In the genomic region with DNA sequence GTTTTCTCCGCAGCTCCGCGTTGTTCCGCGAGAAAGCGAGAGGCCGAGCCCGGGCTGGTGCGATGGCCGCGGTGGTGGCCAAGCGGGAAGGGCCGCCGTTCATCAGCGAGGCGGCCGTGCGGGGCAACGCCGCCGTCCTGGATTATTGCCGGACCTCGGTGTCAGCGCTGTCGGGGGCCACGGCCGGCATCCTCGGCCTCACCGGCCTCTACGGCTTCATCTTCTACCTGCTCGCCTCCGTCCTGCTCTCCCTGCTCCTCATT, we compare ENCODE assay signal across 8 cellular contexts. TPM values are rescaled to one million over a fixed set of nuclear protein-coding genes. Genes with fewer than 3 reads are reported as not detected.
DNase-seq lines count a peak whose midpoint lies in the region; ATAC-seq, FAIRE-seq and TF ChIP-seq lines count a peak whose summit lies in the region.

No MANE protein-coding gene starts in this region.

- H3K27me3 ChIP-seq in keratinocyte (ENCODE audit: control insufficient read depth, extremely low read depth, insufficient read depth, low read length): no peaks in the 10 kb centered on the region
- no peaks in the 10 kb centered on the region for H3K27me3 ChIP-seq in tibial artery

- H3K79me2 ChIP-seq in keratinocyte (ENCODE audit: control insufficient read depth, insufficient read depth, low read length): peaks cover 50% of the 10 kb centered on the region

- no peaks in the 10 kb centered on the region for H3K9me3 ChIP-seq in keratinocyte (ENCODE audit: control insufficient read depth, low read depth, low read length)
- no peaks in the 10 kb centered on the region for H3K9me3 ChIP-seq in tibial artery

- H3K4me1 Mint-ChIP-seq in activated naive CD4-positive, alpha-beta T cell treated with anti-CD3 and anti-CD28 coated beads for 36 hours (ENCODE audit: low read depth): peaks cover 14% of the 10 kb centered on the region
- H3K4me1 Mint-ChIP-seq in activated CD8-positive, alpha-beta T cell treated with anti-CD3 and anti-CD28 coated beads for 36 hours (ENCODE audit: low read depth): peaks cover 16% of the 10 kb centered on the region

- H3K9me1 ChIP-seq in keratinocyte (ENCODE audit: control insufficient read depth, extremely low read depth, insufficient read depth, low read length): peaks cover 5% of the 10 kb centered on the region

- peak overlapping the region; percentile 98 for H3K4me2 ChIP-seq in keratinocyte (ENCODE audit: control insufficient read depth, extremely low read depth, insufficient read depth, low read depth, low read length)

- H3K4me3 ChIP-seq in keratinocyte (ENCODE audit: control insufficient read depth in 2 of 3, extremely low read depth in 1 of 3, insufficient read depth in 2 of 3, low read depth in 1 of 3, low read length in 3 of 3): peak overlapping the region; percentile 96 to 99 (median 98)
- peak overlapping the region; percentile 92 to 98 for H3K4me3 ChIP-seq in tibial artery

- peak overlapping the region; percentile 93 for H3K4me3 Mint-ChIP-seq in activated naive CD4-positive, alpha-beta T cell treated with anti-CD3 and anti-CD28 coated beads for 36 hours
- H3K4me3 Mint-ChIP-seq in activated CD8-positive, alpha-beta T cell treated with anti-CD3 and anti-CD28 coated beads for 36 hours: peak overlapping the region; percentile 98

- H3K27ac Mint-ChIP-seq in activated naive CD4-positive, alpha-beta T cell treated with anti-CD3 and anti-CD28 coated beads for 36 hours: peak overlapping the region; percentile 79
- peak overlapping the region; percentile 95 for H3K27ac Mint-ChIP-seq in activated CD8-positive, alpha-beta T cell treated with anti-CD3 and anti-CD28 coated beads for 36 hours

- TF ChIP-seq CTCF in activated CD8-positive, alpha-beta T cell treated with anti-CD3 and anti-CD28 coated beads for 36 hours (IDR thresholded peaks at IDR 0.05): no peak
- TF ChIP-seq CTCF in keratinocyte (optimal IDR thresholded peaks at IDR 0.05 in 1 of 3, IDR thresholded peaks at IDR 0.05 in 1 of 3, conservative IDR thresholded peaks at IDR 0.05 in 1 of 3; ENCODE audit: extremely low read depth in 1 of 3, insufficient read depth in 2 of 3, low read length in 3 of 3): no peak
- TF ChIP-seq CTCF in tibial artery (IDR thresholded peaks at IDR 0.05): no peak

- H3K4me1 ChIP-seq in keratinocyte (ENCODE audit: control insufficient read depth, extremely low read depth, insufficient read depth, low read length) (peaks cover 30% of the 10 kb centered on the region), tibial artery (peaks cover 6 to 32% (median 28%) of the 10 kb centered on the region in 4 donors)

- intact Hi-C loops in activated naive CD4-positive, alpha-beta T cell treated with anti-CD3 and anti-CD28 coated beads for 36 hours (cut with micrococcal nuclease): loop anchor here (2.0 to 5.0 kb wide), 2 partner anchors 54 to 1077 kb away; partner anchors contain the start of genes HASPIN and PAFAH1B1
- intact Hi-C loops in activated CD8-positive, alpha-beta T cell treated with anti-CD3 and anti-CD28 coated beads for 36 hours (cut with micrococcal nuclease): no loop called here
- intact Hi-C loops in tibial artery (cut with DNase I; ENCODE audit: low total_unique reads): loop anchor here (10.0 kb wide), 1 partner anchor 954 kb away; the partner anchor contains the start of gene CLUH

- DNase-seq in activated naive CD4-positive, alpha-beta T cell treated with anti-CD3 and anti-CD28 coated beads for 36 hours: no peak
- DNase-seq in activated naive CD4-positive, alpha-beta T cell (lab: John Stamatoyannopoulos, UW): no peak
- no peak for DNase-seq in activated CD8-positive, alpha-beta T cell treated with anti-CD3 and anti-CD28 coated beads for 36 hours
- no peak for DNase-seq in keratinocyte (ENCODE audit: low read depth, low spot score)
- DNase-seq in tibial artery: no peak
- no peak for DNase-seq in medulla oblongata (ENCODE audit: extremely low spot score)
- DNase-seq in NCI-H187 treated with DMSO at 0.1 percent for 48 hours (lab: John Stamatoyannopoulos, UW): no peak

- peak overlapping the region; percentile 83 for H2AFZ ChIP-seq in keratinocyte (ENCODE audit: control insufficient read depth, low read length)

- H4K20me1 ChIP-seq in keratinocyte (ENCODE audit: control insufficient read depth, extremely low read depth, insufficient read depth, low read length): peaks cover 12% of the 10 kb centered on the region

- no peak for ATAC-seq in activated CD8-positive, alpha-beta T cell treated with anti-CD3 and anti-CD28 coated beads for 36 hours
- no peak for ATAC-seq in GM21576 (IDR thresholded peaks at IDR 0.05; ENCODE audit: unreplicated experiment)

- POLR2A ChIA-PET in activated CD8-positive, alpha-beta T cell treated with anti-CD3 and anti-CD28 coated beads for 36 hours (lab: Charles Lee): interaction anchor here (0.6 to 1.0 kb wide), 3 partner anchors 9 to 42 kb away, joined by 3 to 4 read pairs (median 3); partner anchors contain the start of gene P2RX5

- FAIRE-seq in keratinocyte (lab: Jason Lieb, UNC): no peak

- H3K27ac ChIP-seq in keratinocyte (ENCODE audit: control insufficient read depth, insufficient read depth, low read length): peak overlapping the region; percentile 83
- H3K27ac ChIP-seq in tibial artery: peak overlapping the region; percentile 86 to 89

- no peaks in the 10 kb centered on the region for H3K27me3 Mint-ChIP-seq in activated naive CD4-positive, alpha-beta T cell treated with anti-CD3 and anti-CD28 coated beads for 36 hours (ENCODE audit: low read depth)
- H3K27me3 Mint-ChIP-seq in activated CD8-positive, alpha-beta T cell treated with anti-CD3 and anti-CD28 coated beads for 36 hours: no peaks in the 10 kb centered on the region

- H3K36me3 Mint-ChIP-seq in activated naive CD4-positive, alpha-beta T cell treated with anti-CD3 and anti-CD28 coated beads for 36 hours (ENCODE audit: low read depth): peaks cover 5% of the 10 kb centered on the region
- H3K36me3 Mint-ChIP-seq in activated CD8-positive, alpha-beta T cell treated with anti-CD3 and anti-CD28 coated beads for 36 hours (ENCODE audit: low read depth): peaks cover 13% of the 10 kb centered on the region

- peak overlapping the region; percentile 96 for H3K9ac ChIP-seq in keratinocyte (ENCODE audit: control insufficient read depth, extremely low read depth, insufficient read depth, low read length)

- CTCF ChIA-PET in activated naive CD4-positive, alpha-beta T cell treated with anti-CD3 and anti-CD28 coated beads for 36 hours (lab: Charles Lee): no interaction called here
- CTCF ChIA-PET in activated CD8-positive, alpha-beta T cell treated with anti-CD3 and anti-CD28 coated beads for 36 hours (lab: Charles Lee): interaction anchor here (1.3 kb wide), 1 partner anchor 38 kb away, joined by 3 read pairs; no protein-coding TSS in a partner anchor

- peaks cover 11 to 27% of the 10 kb centered on the region in 2 experiments for H3K36me3 ChIP-seq in keratinocyte (ENCODE audit: control insufficient read depth in 2 of 2, extremely low read depth in 1 of 2, insufficient read depth in 2 of 2, low read length in 2 of 2)
- H3K36me3 ChIP-seq in tibial artery: peaks cover 11 to 22% (median 12%) of the 10 kb centered on the region in 3 donors

- dilution Hi-C loops in keratinocyte (cut with MboI; ENCODE audit: extremely low pct_ligation_motif_present, low sequenced_read_pairs): no loop called here

- H3K9me3 Mint-ChIP-seq in activated naive CD4-positive, alpha-beta T cell treated with anti-CD3 and anti-CD28 coated beads for 36 hours: no peaks in the 10 kb centered on the region
- no peaks in the 10 kb centered on the region for H3K9me3 Mint-ChIP-seq in activated CD8-positive, alpha-beta T cell treated with anti-CD3 and anti-CD28 coated beads for 36 hours

RNA-seq across cellular contexts. Expression of gene EMC6, which starts 0.4 kb away (rescaled TPM):
- total RNA-seq in activated naive CD4-positive, alpha-beta T cell treated with anti-CD3 and anti-CD28 coated beads for 36 hours: 10 to 100 TPM; 41.8 to 44.0 TPM
- total RNA-seq in activated CD8-positive, alpha-beta T cell treated with anti-CD3 and anti-CD28 coated beads for 36 hours: 10 to 100 TPM; 50.8 to 58.7 TPM
- polyA plus RNA-seq in keratinocyte: 35.4 to 47.4 TPM (median 36.6 TPM) in 3 replicates
- polyA plus RNA-seq in keratinocyte (2011; ENCODE audit: low read depth): 41.4 TPM
- 26.5 and 57.1 TPM in 2 replicates for polyA plus RNA-seq in keratinocyte (2011; cell fraction: cytosol; rRNA removed)
- polyA plus RNA-seq in keratinocyte (2011; cell fraction: nucleus; rRNA removed): 15.5 and 22.9 TPM in 2 replicates
- polyA plus RNA-seq in keratinocyte (2012; ENCODE audit: low replicate concordance): 45.2 and 58.0 TPM in 2 replicates
- 5.1 to 9.4 TPM (median 5.2 TPM) in 3 replicates for polyA minus RNA-seq in keratinocyte
- polyA minus RNA-seq in keratinocyte (2011; cell fraction: cytosol; rRNA and poly(A)+ RNA removed): 42.4 TPM
- 6.1 and 10.6 TPM in 2 replicates for polyA minus RNA-seq in keratinocyte (2011; cell fraction: nucleus; rRNA and poly(A)+ RNA removed)

RNA-seq across cellular contexts. Expression of gene TAX1BP3, which starts 0.6 kb away (rescaled TPM):
- 10 to 100 TPM; 17.7 to 19.3 TPM for total RNA-seq in activated naive CD4-positive, alpha-beta T cell treated with anti-CD3 and anti-CD28 coated beads for 36 hours
- total RNA-seq in activated CD8-positive, alpha-beta T cell treated with anti-CD3 and anti-CD28 coated beads for 36 hours: 10 to 100 TPM; 14.3 to 15.1 TPM
- 105 to 197 TPM (median 126 TPM) in 3 replicates for polyA plus RNA-seq in keratinocyte
- 61.1 TPM for polyA plus RNA-seq in keratinocyte (2011; ENCODE audit: low read depth)
- polyA plus RNA-seq in keratinocyte (2011; cell fraction: cytosol; rRNA removed): 211 and 254 TPM in 2 replicates
- 86.6 and 95.3 TPM in 2 replicates for polyA plus RNA-seq in keratinocyte (2011; cell fraction: nucleus; rRNA removed)
- polyA plus RNA-seq in keratinocyte (2012; ENCODE audit: low replicate concordance): 148 and 244 TPM in 2 replicates
- polyA minus RNA-seq in keratinocyte: 105 to 182 TPM (median 114 TPM) in 3 replicates
- polyA minus RNA-seq in keratinocyte (2011; cell fraction: cytosol; rRNA and poly(A)+ RNA removed): 407 TPM
- 50.0 and 54.6 TPM in 2 replicates for polyA minus RNA-seq in keratinocyte (2011; cell fraction: nucleus; rRNA and poly(A)+ RNA removed)

RNA-seq across cellular contexts. Expression of gene P2RX5, which starts 26.9 kb away (rescaled TPM):
- total RNA-seq in activated naive CD4-positive, alpha-beta T cell treated with anti-CD3 and anti-CD28 coated beads for 36 hours: 10 to 100 TPM; 45.2 to 47.4 TPM
- total RNA-seq in activated CD8-positive, alpha-beta T cell treated with anti-CD3 and anti-CD28 coated beads for 36 hours: 10 to 100 TPM; 35.7 to 39.5 TPM
- 0.43 to 0.97 TPM (median 0.63 TPM) in 3 replicates for polyA plus RNA-seq in keratinocyte
- 0.26 TPM for polyA plus RNA-seq in keratinocyte (2011; ENCODE audit: low read depth)
- 0.98 and 1.2 TPM in 2 replicates for polyA plus RNA-seq in keratinocyte (2011; cell fraction: cytosol; rRNA removed)
- 3.8 and 5.4 TPM in 2 replicates for polyA plus RNA-seq in keratinocyte (2011; cell fraction: nucleus; rRNA removed)
- 1.0 and 1.3 TPM in 2 replicates for polyA plus RNA-seq in keratinocyte (2012; ENCODE audit: low replicate concordance)
- polyA minus RNA-seq in keratinocyte: 1.1 to 3.4 TPM (median 1.3 TPM) in 3 replicates
- 4.4 TPM for polyA minus RNA-seq in keratinocyte (2011; cell fraction: cytosol; rRNA and poly(A)+ RNA removed)
- polyA minus RNA-seq in keratinocyte (2011; cell fraction: nucleus; rRNA and poly(A)+ RNA removed): 1.5 and 3.3 TPM in 2 replicates

RNA-seq across cellular contexts. Expression of gene CTNS, which starts 32.5 kb away (rescaled TPM):
- total RNA-seq in activated naive CD4-positive, alpha-beta T cell treated with anti-CD3 and anti-CD28 coated beads for 36 hours: 1 to 10 TPM; 4.5 TPM
- 1 to 10 TPM; 6.4 to 9.3 TPM for total RNA-seq in activated CD8-positive, alpha-beta T cell treated with anti-CD3 and anti-CD28 coated beads for 36 hours
- 7.4 to 10.3 TPM (median 10.2 TPM) in 3 replicates for polyA plus RNA-seq in keratinocyte
- 4.1 TPM for polyA plus RNA-seq in keratinocyte (2011; ENCODE audit: low read depth)
- polyA plus RNA-seq in keratinocyte (2011; cell fraction: cytosol; rRNA removed): 5.6 and 6.5 TPM in 2 replicates
- 16.0 and 21.7 TPM in 2 replicates for polyA plus RNA-seq in keratinocyte (2011; cell fraction: nucleus; rRNA removed)
- polyA plus RNA-seq in keratinocyte (2012; ENCODE audit: low replicate concordance): 10.6 and 12.6 TPM in 2 replicates
- polyA minus RNA-seq in keratinocyte: 7.1 to 9.1 TPM (median 8.1 TPM) in 3 replicates
- polyA minus RNA-seq in keratinocyte (2011; cell fraction: cytosol; rRNA and poly(A)+ RNA removed): 13.0 TPM
- polyA minus RNA-seq in keratinocyte (2011; cell fraction: nucleus; rRNA and poly(A)+ RNA removed): 11.8 and 13.7 TPM in 2 replicates

RNA-seq across cellular contexts. Expression of gene SHPK, which starts 33.0 kb away (rescaled TPM):
- 1 to 10 TPM; 6.9 to 7.5 TPM for total RNA-seq in activated naive CD4-positive, alpha-beta T cell treated with anti-CD3 and anti-CD28 coated beads for 36 hours
- 10 to 100 TPM; 10.0 TPM for total RNA-seq in activated CD8-positive, alpha-beta T cell treated with anti-CD3 and anti-CD28 coated beads for 36 hours
- 9.2 to 11.8 TPM (median 11.0 TPM) in 3 replicates for polyA plus RNA-seq in keratinocyte
- polyA plus RNA-seq in keratinocyte (2011; ENCODE audit: low read depth): 1.5 TPM
- polyA plus RNA-seq in keratinocyte (2011; cell fraction: cytosol; rRNA removed): 6.3 and 7.5 TPM in 2 replicates
- polyA plus RNA-seq in keratinocyte (2011; cell fraction: nucleus; rRNA removed): 12.6 and 15.6 TPM in 2 replicates
- polyA plus RNA-seq in keratinocyte (2012; ENCODE audit: low replicate concordance): 4.4 and 9.3 TPM in 2 replicates
- polyA minus RNA-seq in keratinocyte: 19.0 to 25.2 TPM (median 19.5 TPM) in 3 replicates
- polyA minus RNA-seq in keratinocyte (2011; cell fraction: cytosol; rRNA and poly(A)+ RNA removed): 11.9 TPM
- polyA minus RNA-seq in keratinocyte (2011; cell fraction: nucleus; rRNA and poly(A)+ RNA removed): 12.6 and 15.1 TPM in 2 replicates
